In the genomic region with DNA sequence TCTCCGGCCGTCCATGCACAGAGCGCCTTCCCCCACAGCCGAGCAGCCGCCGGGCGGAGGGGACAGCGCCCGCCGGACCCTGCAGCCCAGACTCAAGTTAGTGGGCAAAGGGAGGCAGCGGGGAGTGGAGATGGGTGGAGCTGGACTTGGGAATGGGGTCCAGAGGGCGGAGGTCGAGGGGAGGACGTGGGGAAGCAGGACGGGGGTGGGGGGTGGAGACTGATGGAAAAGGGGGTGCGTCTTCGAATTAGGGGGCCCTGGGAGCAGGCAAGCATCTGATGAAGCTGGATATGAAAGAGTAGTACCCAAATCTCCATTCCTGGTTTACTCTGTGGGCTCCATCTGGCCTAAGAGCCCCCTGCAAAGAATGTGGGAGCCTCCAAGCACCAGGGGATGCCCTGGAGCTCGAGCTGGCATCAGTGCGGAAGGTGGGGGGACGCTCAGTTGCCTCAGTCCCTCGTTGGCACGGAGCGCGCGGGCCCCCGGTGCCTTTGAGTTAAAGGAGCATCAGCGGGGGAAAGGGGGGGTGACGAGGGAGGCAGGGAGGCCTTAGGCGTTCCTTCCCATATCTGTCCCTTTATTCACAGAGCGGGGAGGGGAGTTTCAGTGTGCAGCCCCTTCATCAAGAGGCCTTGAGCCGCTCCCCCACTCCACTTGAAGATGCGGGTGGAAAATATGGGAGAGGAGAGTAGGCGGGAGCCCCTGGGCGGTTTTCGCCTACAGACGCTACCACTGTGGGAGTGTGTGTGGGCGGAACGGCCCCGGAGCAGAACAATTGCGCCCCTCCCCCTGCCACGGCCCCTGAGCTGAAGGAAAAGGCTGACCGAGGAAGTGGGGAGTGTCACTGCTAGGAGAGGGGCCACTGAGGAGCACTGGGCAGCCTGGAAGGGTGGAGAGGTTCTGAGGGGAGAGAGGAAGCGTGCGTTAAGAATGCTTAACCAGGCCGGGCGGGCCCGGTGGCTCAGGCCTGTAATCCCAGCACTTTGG, we compare ENCODE assay signal across 8 cellular contexts. TPM values are rescaled to one million over a fixed set of nuclear protein-coding genes. Genes with fewer than 3 reads are reported as not detected.
DNase-seq lines count a peak whose midpoint lies in the region; ATAC-seq, FAIRE-seq and TF ChIP-seq lines count a peak whose summit lies in the region.

No MANE protein-coding gene starts in this region.

- H3K4me3 ChIP-seq in kidney (ENCODE audit: low read length in 2 of 2), result peak overlapping the region; percentile 83 to 84

- H3K9ac ChIP-seq in kidney (ENCODE audit: low read length in 2 of 2), result peak overlapping the region; percentile 54 to 73

- no peaks in the 10 kb centered on the region for H3K9me3 ChIP-seq in kidney (ENCODE audit: control insufficient read depth in 1 of 2, low read length in 2 of 2)

- FAIRE-seq in kidney (lab: Jason Lieb, UNC), result no peak

- intact Hi-C loops in kidney (cut with DNase I), result no loop called here

- DNase-seq in AML-193 (lab: John Stamatoyannopoulos, UW) (peak; percentile 29 to 42), HUDEP-2 (lab: John Stamatoyannopoulos, UW; ENCODE audit: unreplicated experiment in 76 of 76) (peak in 54 of 76 experiments; percentile 20 to 85 (median 55)), UCSD-AML1 (lab: John Stamatoyannopoulos, UW; ENCODE audit: unreplicated experiment) (peak; percentile 84), cerebellum (ENCODE audit: low spot score) (peak; percentile 65), kidney (peak; percentile 93)
- DNase-seq in stimulated activated CD4-positive, alpha-beta T cell treated with anti-CD3 and anti-CD28 coated beads, Interleukin-15, amount 100 ng/mL, for 24 hours, result peak; percentile 69

- ATAC-seq in GM19452 (IDR thresholded peaks at IDR 0.05; ENCODE audit: unreplicated experiment) (no peak), GM21528 (IDR thresholded peaks at IDR 0.05; ENCODE audit: low FRiP score, unreplicated experiment) (no peak)

- peaks cover 15 to 23% of the 10 kb centered on the region in 2 donors for H3K4me1 ChIP-seq in kidney (ENCODE audit: control insufficient read depth in 1 of 2, insufficient read depth in 1 of 2, low read depth in 1 of 2, low read length in 2 of 2)

- peak overlapping the region; percentile 87 to 92 for H3K27ac ChIP-seq in kidney (ENCODE audit: low read depth in 2 of 2, low read length in 2 of 2)

- TF ChIP-seq CTCF in kidney (IDR thresholded peaks at IDR 0.05; ENCODE audit: borderline replicate concordance, extremely low read depth, insufficient read depth), result no peak

- H3K36me3 ChIP-seq in kidney (ENCODE audit: control insufficient read depth in 1 of 2, insufficient read depth in 2 of 2, low read length in 2 of 2), result peaks cover 4 to 23% of the 10 kb centered on the region in 2 donors

RNA-seq across cellular contexts. Expression of a gene that starts 0.6 kb away (rescaled TPM):
- total RNA-seq in cerebellum (15.2 TPM), kidney (28.0 TPM)
- 13.9 TPM for polyA plus RNA-seq in kidney (ENCODE audit: insufficient read depth, low read depth, low replicate concordance)

RNA-seq across cellular contexts. Expression of a gene that starts 11.0 kb away (rescaled TPM):
- total RNA-seq in cerebellum (12.5 TPM), kidney (10.3 TPM)
- polyA plus RNA-seq in kidney (ENCODE audit: insufficient read depth, low read depth, low replicate concordance), result 2.1 TPM

RNA-seq across cellular contexts. Expression of a gene that starts 21.6 kb away (rescaled TPM):
- total RNA-seq in cerebellum (7.6 TPM), kidney (232 TPM)
- 74.8 TPM for polyA plus RNA-seq in kidney (ENCODE audit: insufficient read depth, low read depth, low replicate concordance)

RNA-seq across cellular contexts. Expression of a gene that starts 38.7 kb away (rescaled TPM):
- total RNA-seq in cerebellum (109 TPM), kidney (121 TPM)
- polyA plus RNA-seq in kidney (ENCODE audit: insufficient read depth, low read depth, low replicate concordance), result 18.7 TPM

RNA-seq across cellular contexts. Expression of a gene that starts 39.6 kb away (rescaled TPM):
- total RNA-seq in cerebellum (0.36 TPM), kidney (0.25 TPM)
- polyA plus RNA-seq in kidney (ENCODE audit: insufficient read depth, low read depth, low replicate concordance), result 0.77 TPM

Comparison
In these comparisons a context has a peak if more than half of its experiments do, and no peak if none do; other contexts are left out.
1. DNase-seq: peak in every context shown above with its lines; median percentile 93 in kidney; 84 in UCSD-AML1; 69 in stimulated activated CD4-positive, alpha-beta T cell treated with anti-CD3 and anti-CD28 coated beads, Interleukin-15, amount 100 ng/mL, for 24 hours; 65 in cerebellum; 55 in HUDEP-2; 36 in AML-193.
2. RNA of a gene that starts 21.6 kb away (total RNA-seq): 232 TPM in kidney (single experiment); 7.6 TPM in cerebellum (single experiment); every median in the first group is over 10 times any median in the second.